8 cellular contexts compared by ENCODE assay signal in the genomic region with DNA sequence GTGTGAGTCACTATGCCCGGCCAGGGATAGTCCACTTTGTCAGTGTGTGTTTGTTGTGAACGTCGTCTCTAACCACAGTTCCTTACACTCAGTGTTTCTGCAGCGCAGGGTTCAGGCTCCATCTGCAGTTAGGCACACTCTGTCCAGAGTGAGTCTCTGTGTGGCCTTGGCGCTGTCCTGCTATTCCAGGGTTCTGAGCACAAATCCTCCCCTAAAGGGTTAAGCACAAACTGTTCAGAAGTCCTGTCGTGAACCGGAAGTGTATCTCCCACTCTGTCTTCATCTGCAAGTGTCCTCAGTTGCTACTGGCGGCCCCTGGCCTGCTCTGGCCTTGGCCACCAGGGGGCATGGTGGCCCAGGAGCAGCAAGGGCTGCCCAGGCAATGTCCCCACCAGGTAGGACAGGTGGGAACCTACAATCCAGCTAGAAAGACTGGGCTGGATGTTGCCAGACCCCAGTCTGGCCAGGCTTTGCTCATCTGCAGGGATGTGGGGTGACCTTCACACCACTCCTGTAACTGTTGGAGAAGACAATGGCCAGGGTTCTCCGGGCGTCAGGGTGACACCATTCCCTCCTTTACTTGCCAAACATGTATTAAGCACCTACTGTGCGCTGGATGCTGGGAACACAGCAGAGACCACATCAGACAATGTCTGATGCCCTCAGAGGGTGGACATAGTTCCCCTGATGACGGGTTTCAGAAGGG. TPM values are rescaled to one million over a fixed set of nuclear protein-coding genes. Genes with fewer than 3 reads are reported as not detected.
DNase-seq lines count a peak whose midpoint lies in the region; TF ChIP-seq lines count a peak whose summit lies in the region.

No MANE protein-coding gene starts in this region.

- no peak for TF ChIP-seq POLR2A in thyroid gland (IDR thresholded peaks at IDR 0.05)

- H3K27ac Mint-ChIP-seq in IgD-negative memory B cell, result peak overlapping the region in 2 of 3 donors; percentile 62 to 73

- peak overlapping the region; percentile 99 for H2AFZ ChIP-seq in osteoblast (ENCODE audit: low read length)

- H3K27me3 ChIP-seq in BJ (ENCODE audit: control insufficient read depth, insufficient read depth, low read length) (no peaks in the 10 kb centered on the region), osteoblast (ENCODE audit: insufficient read depth, low read length) (no peaks in the 10 kb centered on the region), thyroid gland (no peaks in the 10 kb centered on the region)

- 38 to 42% methylated on average over 10 to 12 of the region's 12 CpGs for WGBS in thyroid gland, 2 donors

- H3K4me1 Mint-ChIP-seq in IgD-negative memory B cell, result peaks cover 10 to 13% (median 11%) of the 10 kb centered on the region in 3 donors

- no peaks in the 10 kb centered on the region for H3K79me2 ChIP-seq in osteoblast (ENCODE audit: insufficient read depth, low read length)

- intact Hi-C loops in thyroid gland (cut with DNase I), result loop anchor here (2.0 kb wide), 1 partner anchor 124 kb away; no protein-coding TSS in a partner anchor

- DNase-seq in BJ (ENCODE audit: low read depth) (no peak), GM19240 (ENCODE audit: insufficient read length, low spot score) (peak; percentile 55), fibroblast of pulmonary artery (ENCODE audit: low read depth) (peak; percentile 71), osteoblast (ENCODE audit: insufficient read length, low spot score, missing footprints) (peak; percentile 91), thyroid gland (peak; percentile 81)
- peak; percentile 81 to 85 for DNase-seq in activated T-cell treated with anti-CD3 and anti-CD28 coated beads, Interleukin-2, amount 50 U/mL, for 48 hours

- peaks cover 1% of the 10 kb centered on the region for H3K36me3 Mint-ChIP-seq in IgD-negative memory B cell

- H3K4me1 ChIP-seq in osteoblast (ENCODE audit: insufficient read depth, low read length) (peaks cover 7% of the 10 kb centered on the region), thyroid gland (peaks cover 0 to 7% of the 10 kb centered on the region in 2 donors)

- H3K9me3 ChIP-seq in osteoblast (ENCODE audit: low read depth, low read length) (no peaks in the 10 kb centered on the region), thyroid gland (no peaks in the 10 kb centered on the region)

- CTCF ChIA-PET in BJ (lab: Yijun Ruan, JAX), result interaction anchor here (0.6 to 10.9 kb wide), 11 partner anchors 8 to 285 kb away, joined by 3 to 189 read pairs (median 4); a partner anchor contains a TSS

- H3K4me2 ChIP-seq in osteoblast (ENCODE audit: insufficient read depth, low read length), result peak overlapping the region; percentile 81

- H3K4me3 Mint-ChIP-seq in IgD-negative memory B cell, result peak overlapping the region in 2 of 4 donors; percentile 50 to 78

- H3K27me3 Mint-ChIP-seq in IgD-negative memory B cell, result peaks cover 3% of the 10 kb centered on the region

- H4K20me1 ChIP-seq in osteoblast (ENCODE audit: insufficient read depth, low read length), result no peaks in the 10 kb centered on the region

- peaks cover 1% of the 10 kb centered on the region; the same call in 1 of the 2 replicates for H3K36me3 ChIP-seq in BJ (ENCODE audit: control insufficient read depth, insufficient read depth, low read length)
- H3K36me3 ChIP-seq in osteoblast (ENCODE audit: insufficient read depth, low read length), result no peaks in the 10 kb centered on the region
- no peaks in the 10 kb centered on the region for H3K36me3 ChIP-seq in thyroid gland

- H3K9me3 Mint-ChIP-seq in IgD-negative memory B cell, result no peaks in the 10 kb centered on the region

- H3K27ac ChIP-seq in osteoblast (ENCODE audit: low read depth, low read length) (no peak overlapping the region), thyroid gland (no peak overlapping the region)

- POLR2A ChIA-PET in BJ (lab: Charles Lee), result no interaction called here

- peak; percentile 97 for TF ChIP-seq CTCF in BJ (IDR thresholded peaks at IDR 0.05; ENCODE audit: insufficient read depth, low read depth, low read length)
- peak; percentile 99 for TF ChIP-seq CTCF in fibroblast of pulmonary artery (IDR thresholded peaks at IDR 0.05; ENCODE audit: low read length, missing control alignments)
- peak; percentile 95 for TF ChIP-seq CTCF in osteoblast (IDR thresholded peaks at IDR 0.05; ENCODE audit: extremely low read depth, low read depth, low read length)
- peak; percentile 94 to 97 (median 96) for TF ChIP-seq CTCF in thyroid gland (IDR thresholded peaks at IDR 0.05)

- no peak overlapping the region for H3K4me3 ChIP-seq in BJ (ENCODE audit: low read depth, low read length)
- H3K4me3 ChIP-seq in fibroblast of pulmonary artery (replicated peaks; ENCODE audit: low read depth, low read length), result no peak overlapping the region
- peak overlapping the region; percentile 59 for H3K4me3 ChIP-seq in osteoblast (ENCODE audit: insufficient read depth, low read length)
- H3K4me3 ChIP-seq in thyroid gland (replicated peaks in 1 of 3), result no peak overlapping the region

TF ChIP-seq in PFSK-1, 5 proteins besides CTCF, POLR2A, EP300 and RAD21:
- TF ChIP-seq FOXP2 (optimal IDR thresholded peaks at IDR 0.05; ENCODE audit: borderline replicate concordance, extremely low read depth, extremely low read length, insufficient read depth), result peak; percentile 73
- no peak for TF ChIP-seq SIN3A (IDR thresholded peaks at IDR 0.05; ENCODE audit: borderline replicate concordance, insufficient read depth, low read length)
- no peak; the same call in 1 of the 2 replicates for TF ChIP-seq POLR2AphosphoS5 (IDR thresholded peaks at IDR 0.05; ENCODE audit: low read depth, low read length)
- TF ChIP-seq, protein P1, sequence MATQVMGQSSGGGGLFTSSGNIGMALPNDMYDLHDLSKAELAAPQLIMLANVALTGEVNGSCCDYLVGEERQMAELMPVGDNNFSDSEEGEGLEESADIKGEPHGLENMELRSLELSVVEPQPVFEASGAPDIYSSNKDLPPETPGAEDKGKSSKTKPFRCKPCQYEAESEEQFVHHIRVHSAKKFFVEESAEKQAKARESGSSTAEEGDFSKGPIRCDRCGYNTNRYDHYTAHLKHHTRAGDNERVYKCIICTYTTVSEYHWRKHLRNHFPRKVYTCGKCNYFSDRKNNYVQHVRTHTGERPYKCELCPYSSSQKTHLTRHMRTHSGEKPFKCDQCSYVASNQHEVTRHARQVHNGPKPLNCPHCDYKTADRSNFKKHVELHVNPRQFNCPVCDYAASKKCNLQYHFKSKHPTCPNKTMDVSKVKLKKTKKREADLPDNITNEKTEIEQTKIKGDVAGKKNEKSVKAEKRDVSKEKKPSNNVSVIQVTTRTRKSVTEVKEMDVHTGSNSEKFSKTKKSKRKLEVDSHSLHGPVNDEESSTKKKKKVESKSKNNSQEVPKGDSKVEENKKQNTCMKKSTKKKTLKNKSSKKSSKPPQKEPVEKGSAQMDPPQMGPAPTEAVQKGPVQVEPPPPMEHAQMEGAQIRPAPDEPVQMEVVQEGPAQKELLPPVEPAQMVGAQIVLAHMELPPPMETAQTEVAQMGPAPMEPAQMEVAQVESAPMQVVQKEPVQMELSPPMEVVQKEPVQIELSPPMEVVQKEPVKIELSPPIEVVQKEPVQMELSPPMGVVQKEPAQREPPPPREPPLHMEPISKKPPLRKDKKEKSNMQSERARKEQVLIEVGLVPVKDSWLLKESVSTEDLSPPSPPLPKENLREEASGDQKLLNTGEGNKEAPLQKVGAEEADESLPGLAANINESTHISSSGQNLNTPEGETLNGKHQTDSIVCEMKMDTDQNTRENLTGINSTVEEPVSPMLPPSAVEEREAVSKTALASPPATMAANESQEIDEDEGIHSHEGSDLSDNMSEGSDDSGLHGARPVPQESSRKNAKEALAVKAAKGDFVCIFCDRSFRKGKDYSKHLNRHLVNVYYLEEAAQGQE (IDR thresholded peaks at IDR 0.05; ENCODE audit: insufficient read depth in 1 of 2, low read depth in 2 of 2, low read length in 2 of 2), result peak in 1 of 2 experiments; percentile 69; a peak in 2 of 4 replicates
- 0 out of 2 replicates have a peak, but pooled peaks have one; percentile 23 for TF ChIP-seq TAF1 (IDR thresholded peaks at IDR 0.05; ENCODE audit: borderline replicate concordance, insufficient read depth, low read length)

RNA-seq across cellular contexts. Expression of a gene that starts 38.6 kb away (rescaled TPM):
- polyA plus RNA-seq in BJ (2011; rRNA removed), result 18.2 and 24.2 TPM in 2 replicates
- polyA minus RNA-seq in BJ (2011; rRNA and poly(A)+ RNA removed), result 11.9 and 17.0 TPM in 2 replicates
- 16.6 TPM for polyA plus RNA-seq in IgD-negative memory B cell
- polyA plus RNA-seq in PFSK-1 (2012; ENCODE audit: insufficient read length, low read depth), result 92.9 TPM
- 48.6 and 48.9 TPM in 2 replicates for total RNA-seq in osteoblast
- total RNA-seq in thyroid gland, result 10 to 100 TPM; 33.2 to 82.4 (median 51.8) TPM

RNA-seq across cellular contexts. Expression of a gene that starts 46.2 kb away (rescaled TPM):
- polyA plus RNA-seq in BJ (2011; rRNA removed) (16.0 and 25.9 TPM in 2 replicates), IgD-negative memory B cell (24.5 TPM)
- polyA minus RNA-seq in BJ (2011; rRNA and poly(A)+ RNA removed), result 57.4 and 70.1 TPM in 2 replicates
- polyA plus RNA-seq in PFSK-1 (2012; ENCODE audit: insufficient read length, low read depth), result 63.3 TPM
- total RNA-seq in osteoblast (37.1 and 39.1 TPM in 2 replicates), thyroid gland (10 to 100 TPM; 45.1 to 71.1 (median 68.7) TPM)

RNA-seq across cellular contexts. Expression of a gene that starts 46.5 kb away (rescaled TPM):
- polyA plus RNA-seq in BJ (2011; rRNA removed), result 28.9 and 34.1 TPM in 2 replicates
- polyA minus RNA-seq in BJ (2011; rRNA and poly(A)+ RNA removed), result 17.1 and 31.5 TPM in 2 replicates
- polyA plus RNA-seq in IgD-negative memory B cell, result 42.1 TPM
- 52.8 TPM for polyA plus RNA-seq in PFSK-1 (2012; ENCODE audit: insufficient read length, low read depth)
- 27.1 and 31.2 TPM in 2 replicates for total RNA-seq in osteoblast
- total RNA-seq in thyroid gland, result 10 to 100 TPM; 20.0 to 45.1 (median 37.4) TPM
